In the genomic region with DNA sequence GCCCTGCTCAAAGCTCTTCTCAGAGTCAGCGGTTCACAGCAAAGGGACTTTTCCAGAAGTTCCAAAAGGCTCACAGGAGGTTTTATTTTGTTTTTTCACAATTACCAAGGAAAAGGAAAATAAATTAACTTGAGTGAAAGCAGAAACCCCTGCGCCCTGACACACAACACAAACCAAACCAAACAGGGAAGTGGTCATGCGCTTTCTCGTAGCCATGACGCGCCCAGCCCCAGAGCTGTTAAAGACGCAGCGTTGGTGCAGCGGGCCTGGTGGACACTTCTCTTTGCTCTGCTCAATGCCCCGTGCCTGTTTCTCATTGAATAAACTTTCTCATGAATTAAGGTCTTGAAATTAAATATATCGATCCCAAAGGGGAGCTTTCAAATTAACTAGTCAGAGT, we compare ENCODE assay signal across 18 cellular contexts.
DNase-seq lines count a peak whose midpoint lies in the region; ATAC-seq and TF ChIP-seq lines count a peak whose summit lies in the region.
"Had no signal": no experiment of that assay in that cellular context is flagged by ENCODE, and none has a peak within 500 bp of the region (broad histone marks: within the 10 kb centered on the region; RNA-seq: fewer than 3 reads in every experiment).

No MANE protein-coding gene starts in this region.

- H3K36me3 ChIP-seq in mucosa of descending colon (ENCODE audit: low read depth) (no peaks in the 10 kb centered on the region), testis (ENCODE audit: low read depth, missing control alignments) (no peaks in the 10 kb centered on the region)
- H3K36me3 ChIP-seq: BLaER1, thyroid gland had no signal

- H3K9me3 Mint-ChIP-seq in activated CD4-positive, alpha-beta T cell treated with anti-CD3 and anti-CD28 coated beads, Interleukin-2, amount 10 ng/mL, durations not matched to agents 24 days and 14 days = peaks cover 4% of the 10 kb centered on the region
- peaks cover 4% of the 10 kb centered on the region for H3K9me3 Mint-ChIP-seq in activated CD8-positive, alpha-beta T cell treated with anti-CD3 and anti-CD28 coated beads for 36 hours
- H3K9me3 Mint-ChIP-seq: activated T-helper 17 cell treated with anti-CD3 and anti-CD28 coated beads, Interleukin-2, amount 50 U/mL, for 72 hours had no signal

- no peaks in the 10 kb centered on the region for H3K9me3 ChIP-seq in mucosa of descending colon
- no peaks in the 10 kb centered on the region for H3K9me3 ChIP-seq in testis
- H3K9me3 ChIP-seq: thyroid gland had no signal

- intact Hi-C loops in activated CD4-positive, alpha-beta T cell treated with anti-CD3 and anti-CD28 coated beads, Interleukin-2, amount 10 ng/mL, durations not matched to agents 24 days and 14 days (cut with micrococcal nuclease) = no loop called here
- intact Hi-C loops in activated CD8-positive, alpha-beta T cell treated with anti-CD3 and anti-CD28 coated beads for 36 hours (cut with micrococcal nuclease) = no loop called here
- intact Hi-C loops in mucosa of descending colon (cut with DNase I, micrococcal nuclease) (no loop called here), testis (cut with DNase I; ENCODE audit: low total_unique reads) (no loop called here)

- H3K27ac ChIP-seq in testis = no peak overlapping the region
- H3K27ac ChIP-seq: BLaER1, thyroid gland had no signal

- ATAC-seq in activated CD8-positive, alpha-beta T cell treated with anti-CD3 and anti-CD28 coated beads for 36 hours = no peak
- ATAC-seq in mucosa of descending colon (peak; percentile 42), HG03521 (IDR thresholded peaks at IDR 0.05; ENCODE audit: unreplicated experiment) (no peak), SK-N-SH treated with all-trans-retinoic acid at 6 μM for 48 hours (no peak), HG03175 (IDR thresholded peaks at IDR 0.05; ENCODE audit: unreplicated experiment) (no peak)
- ATAC-seq: activated T-helper 17 cell treated with anti-CD3 and anti-CD28 coated beads, Interleukin-2, amount 50 U/mL, for 72 hours; left lobe of liver had no signal

- WGBS in testis, 2 donors = 85 to 88% methylated on average over 11 of the region's 11 CpGs

- peaks cover 19% of the 10 kb centered on the region for H3K4me1 Mint-ChIP-seq in activated CD4-positive, alpha-beta T cell treated with anti-CD3 and anti-CD28 coated beads, Interleukin-2, amount 10 ng/mL, durations not matched to agents 24 days and 14 days
- H3K4me1 Mint-ChIP-seq in activated CD8-positive, alpha-beta T cell treated with anti-CD3 and anti-CD28 coated beads for 36 hours (ENCODE audit: low read depth) = peaks cover 11% of the 10 kb centered on the region
- H3K4me1 Mint-ChIP-seq: activated T-helper 17 cell treated with anti-CD3 and anti-CD28 coated beads, Interleukin-2, amount 50 U/mL, for 72 hours had no signal

- H3K27ac Mint-ChIP-seq in activated CD4-positive, alpha-beta T cell treated with anti-CD3 and anti-CD28 coated beads, Interleukin-2, amount 10 ng/mL, durations not matched to agents 24 days and 14 days = peak overlapping the region; percentile 73
- H3K27ac Mint-ChIP-seq in activated CD8-positive, alpha-beta T cell treated with anti-CD3 and anti-CD28 coated beads for 36 hours = no peak overlapping the region
- H3K27ac Mint-ChIP-seq: activated T-helper 17 cell treated with anti-CD3 and anti-CD28 coated beads, Interleukin-2, amount 50 U/mL, for 72 hours had no signal

- peaks cover 1% of the 10 kb centered on the region for H3K36me3 Mint-ChIP-seq in activated CD4-positive, alpha-beta T cell treated with anti-CD3 and anti-CD28 coated beads, Interleukin-2, amount 10 ng/mL, durations not matched to agents 24 days and 14 days (ENCODE audit: low read depth)
- H3K36me3 Mint-ChIP-seq in activated CD8-positive, alpha-beta T cell treated with anti-CD3 and anti-CD28 coated beads for 36 hours (ENCODE audit: low read depth) = peaks cover 3% of the 10 kb centered on the region

- CTCF ChIA-PET in activated CD8-positive, alpha-beta T cell treated with anti-CD3 and anti-CD28 coated beads for 36 hours (lab: Charles Lee) = interaction anchor here (0.8 to 1.4 kb wide), 3 partner anchors 19 to 124 kb away, joined by 3 to 4 read pairs (median 4); no protein-coding TSS in a partner anchor

- POLR2A ChIA-PET in activated CD8-positive, alpha-beta T cell treated with anti-CD3 and anti-CD28 coated beads for 36 hours (lab: Charles Lee) = no interaction called here

- no peaks in the 10 kb centered on the region for H3K27me3 ChIP-seq in testis
- H3K27me3 ChIP-seq: BLaER1, dorsolateral prefrontal cortex, thyroid gland had no signal

- no peak overlapping the region for H3K4me3 Mint-ChIP-seq in activated CD4-positive, alpha-beta T cell treated with anti-CD3 and anti-CD28 coated beads, Interleukin-2, amount 10 ng/mL, durations not matched to agents 24 days and 14 days
- no peak overlapping the region for H3K4me3 Mint-ChIP-seq in activated CD8-positive, alpha-beta T cell treated with anti-CD3 and anti-CD28 coated beads for 36 hours
- H3K4me3 Mint-ChIP-seq: activated T-helper 17 cell treated with anti-CD3 and anti-CD28 coated beads, Interleukin-2, amount 50 U/mL, for 72 hours had no signal

- H3K27me3 Mint-ChIP-seq in activated CD4-positive, alpha-beta T cell treated with anti-CD3 and anti-CD28 coated beads, Interleukin-2, amount 10 ng/mL, durations not matched to agents 24 days and 14 days = peaks cover 2% of the 10 kb centered on the region
- H3K27me3 Mint-ChIP-seq in activated CD8-positive, alpha-beta T cell treated with anti-CD3 and anti-CD28 coated beads for 36 hours = no peaks in the 10 kb centered on the region

- peak; percentile 71 for DNase-seq in activated CD4-positive, alpha-beta T cell treated with anti-CD3 and anti-CD28 coated beads, Interleukin-2, amount 10 ng/mL, durations not matched to agents 24 days and 14 days
- no peak for DNase-seq in activated CD4-positive, alpha-beta T cell treated with anti-CD3 and anti-CD28 coated beads, Interleukin-2, amount 50 U/mL, for 48 hours
- DNase-seq in activated CD8-positive, alpha-beta T cell treated with anti-CD3 and anti-CD28 coated beads for 36 hours = peak; percentile 32
- DNase-seq in mucosa of descending colon (peak in 1 of 3 donors; percentile 27), testis (peak; percentile 25)
- DNase-seq: DMS 273 treated with DMSO at 0.1 percent for 48 hours; Karpas-422; NCI-H1436; NK-92 treated with Interleukin-12 subunit alpha and Interleukin-12 subunit beta, amount 100 ng/mL, for 24 hours; stimulated activated CD4-positive, alpha-beta T cell treated with anti-CD3 and anti-CD28 coated beads, Interleukin-4, amount 100 ng/mL, for 24 hours; thyroid gland had no signal

- no peak overlapping the region for H3K4me3 ChIP-seq in mucosa of descending colon
- no peak overlapping the region for H3K4me3 ChIP-seq in testis
- H3K4me3 ChIP-seq: BLaER1, dorsolateral prefrontal cortex, thyroid gland had no signal

- no peak for TF ChIP-seq CTCF in activated CD8-positive, alpha-beta T cell treated with anti-CD3 and anti-CD28 coated beads for 36 hours (IDR thresholded peaks at IDR 0.05)
- no peak for TF ChIP-seq CTCF in mucosa of descending colon (IDR thresholded peaks at IDR 0.05)
- no peak for TF ChIP-seq CTCF in testis (IDR thresholded peaks at IDR 0.05)

- H3K4me1 ChIP-seq in mucosa of descending colon (ENCODE audit: low read depth) (no peaks in the 10 kb centered on the region), testis (no peaks in the 10 kb centered on the region)
- H3K4me1 ChIP-seq: BLaER1, thyroid gland had no signal

- TF ChIP-seq POLR2A in testis (IDR thresholded peaks at IDR 0.05) = no peak

TF ChIP-seq in SK-N-SH treated with all-trans-retinoic acid at 6 μM for 48 hours, 23 proteins besides CTCF, POLR2A, EP300 and RAD21 (continues in another document):
- TF ChIP-seq ISL1 (CRISPR knock-in tag; IDR thresholded peaks at IDR 0.05) (no peak), ZFP30 (CRISPR knock-in tag; IDR thresholded peaks at IDR 0.05) (no peak), TCF4 (CRISPR knock-in tag; IDR thresholded peaks at IDR 0.05; ENCODE audit: borderline replicate concordance) (no peak), GLIS3 (CRISPR knock-in tag; IDR thresholded peaks at IDR 0.05) (no peak), ARNTL (CRISPR knock-in tag; IDR thresholded peaks at IDR 0.05; ENCODE audit: borderline replicate concordance, low read depth) (no peak), PPARA (CRISPR knock-in tag; IDR thresholded peaks at IDR 0.05; ENCODE audit: borderline replicate concordance) (no peak), OSR1 (CRISPR knock-in tag; IDR thresholded peaks at IDR 0.05) (no peak), BACH2 (CRISPR knock-in tag; IDR thresholded peaks at IDR 0.05; ENCODE audit: borderline replicate concordance) (no peak)
- TF ChIP-seq, protein P1, sequence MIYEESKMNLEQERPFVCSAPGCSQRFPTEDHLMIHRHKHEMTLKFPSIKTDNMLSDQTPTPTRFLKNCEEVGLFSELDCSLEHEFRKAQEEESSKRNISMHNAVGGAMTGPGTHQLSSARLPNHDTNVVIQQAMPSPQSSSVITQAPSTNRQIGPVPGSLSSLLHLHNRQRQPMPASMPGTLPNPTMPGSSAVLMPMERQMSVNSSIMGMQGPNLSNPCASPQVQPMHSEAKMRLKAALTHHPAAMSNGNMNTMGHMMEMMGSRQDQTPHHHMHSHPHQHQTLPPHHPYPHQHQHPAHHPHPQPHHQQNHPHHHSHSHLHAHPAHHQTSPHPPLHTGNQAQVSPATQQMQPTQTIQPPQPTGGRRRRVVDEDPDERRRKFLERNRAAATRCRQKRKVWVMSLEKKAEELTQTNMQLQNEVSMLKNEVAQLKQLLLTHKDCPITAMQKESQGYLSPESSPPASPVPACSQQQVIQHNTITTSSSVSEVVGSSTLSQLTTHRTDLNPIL (CRISPR knock-in tag; IDR thresholded peaks at IDR 0.05; ENCODE audit: low read depth) = no peak
- TF ChIP-seq, protein P2, sequence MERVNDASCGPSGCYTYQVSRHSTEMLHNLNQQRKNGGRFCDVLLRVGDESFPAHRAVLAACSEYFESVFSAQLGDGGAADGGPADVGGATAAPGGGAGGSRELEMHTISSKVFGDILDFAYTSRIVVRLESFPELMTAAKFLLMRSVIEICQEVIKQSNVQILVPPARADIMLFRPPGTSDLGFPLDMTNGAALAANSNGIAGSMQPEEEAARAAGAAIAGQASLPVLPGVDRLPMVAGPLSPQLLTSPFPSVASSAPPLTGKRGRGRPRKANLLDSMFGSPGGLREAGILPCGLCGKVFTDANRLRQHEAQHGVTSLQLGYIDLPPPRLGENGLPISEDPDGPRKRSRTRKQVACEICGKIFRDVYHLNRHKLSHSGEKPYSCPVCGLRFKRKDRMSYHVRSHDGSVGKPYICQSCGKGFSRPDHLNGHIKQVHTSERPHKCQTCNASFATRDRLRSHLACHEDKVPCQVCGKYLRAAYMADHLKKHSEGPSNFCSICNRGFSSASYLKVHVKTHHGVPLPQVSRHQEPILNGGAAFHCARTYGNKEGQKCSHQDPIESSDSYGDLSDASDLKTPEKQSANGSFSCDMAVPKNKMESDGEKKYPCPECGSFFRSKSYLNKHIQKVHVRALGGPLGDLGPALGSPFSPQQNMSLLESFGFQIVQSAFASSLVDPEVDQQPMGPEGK (CRISPR knock-in tag; IDR thresholded peaks at IDR 0.05; ENCODE audit: borderline replicate concordance) = no peak

Comparison
In these comparisons a context has a peak if more than half of its experiments do, and no peak if none do; other contexts are left out.
1. DNase-seq: peak in activated CD4-positive, alpha-beta T cell treated with anti-CD3 and anti-CD28 coated beads, Interleukin-2, amount 10 ng/mL, durations not matched to agents 24 days and 14 days (single experiment), activated CD8-positive, alpha-beta T cell treated with anti-CD3 and anti-CD28 coated beads for 36 hours (single experiment) and testis (single experiment); none in activated CD4-positive, alpha-beta T cell treated with anti-CD3 and anti-CD28 coated beads, Interleukin-2, amount 50 U/mL, for 48 hours (0 of 2).